11 cellular contexts compared by ENCODE assay signal in the genomic region with DNA sequence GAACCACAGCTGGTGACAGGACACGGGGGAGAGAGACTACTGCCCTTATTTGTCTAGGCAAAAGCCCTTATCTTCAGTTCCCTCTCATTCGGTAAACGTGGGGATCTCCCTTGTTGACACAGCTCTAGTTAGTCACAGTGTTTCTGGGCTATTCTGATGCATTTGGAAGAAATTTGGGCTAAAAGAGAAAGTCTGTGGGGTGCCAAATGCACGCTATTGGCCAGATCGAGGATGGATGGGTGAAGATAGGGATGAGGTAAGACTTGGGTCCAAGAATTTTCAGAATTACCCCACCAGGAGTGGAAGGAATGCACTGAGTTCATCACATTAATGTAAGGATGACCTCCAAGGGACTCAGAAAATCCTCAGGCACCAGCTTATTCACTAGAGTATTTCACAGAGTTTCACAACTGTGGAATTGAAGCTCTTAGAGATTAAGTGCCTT. TPM values are rescaled to one million over a fixed set of nuclear protein-coding genes. Genes with fewer than 3 reads are reported as not detected.
A peak's percentile ranks its signal among the peaks of the same experiment; 100 is the strongest.
DNase-seq lines count a peak whose midpoint lies in the region; ATAC-seq and TF ChIP-seq lines count a peak whose summit lies in the region.
"Had no signal": no experiment of that assay in that cellular context is flagged by ENCODE, and none has a peak within 500 bp of the region (broad histone marks: within the 10 kb centered on the region; RNA-seq: fewer than 3 reads in every experiment).

No MANE protein-coding gene starts in this region.

- H3K36me3 ChIP-seq in rectal smooth muscle tissue (ENCODE audit: control insufficient read depth, insufficient read depth, low read length) (peaks cover 14% of the 10 kb centered on the region), breast epithelium (no peaks in the 10 kb centered on the region)
- H3K36me3 ChIP-seq: gastrocnemius medialis had no signal

- intact Hi-C loops in breast epithelium (cut with DNase I; ENCODE audit: low total_unique reads) = no loop called here

- H3K27me3 ChIP-seq in rectal smooth muscle tissue (ENCODE audit: control insufficient read depth, insufficient read depth, low read length) = no peaks in the 10 kb centered on the region
- no peaks in the 10 kb centered on the region for H3K27me3 ChIP-seq in breast epithelium
- H3K27me3 ChIP-seq: gastrocnemius medialis had no signal

- no peaks in the 10 kb centered on the region for H3K9me3 Mint-ChIP-seq in natural killer cell treated with Interleukin-12 subunit alpha and Interleukin-12 subunit beta and Interleukin-15 and Interleukin-18, amount 100 ng/mL, for 72 hours
- H3K9me3 Mint-ChIP-seq: activated T-helper 2 cell treated with anti-CD3 and anti-CD28 coated beads, Interferon-gamma antibody, Interleukin-2, Interleukin-4, amounts not matched to agents 10 μg/mL and 5 μg/mL and 100 μg/mL, durations not matched to agents 14 hours and 24 hours and 36 hours had no signal

- ATAC-seq in GM18858 (IDR thresholded peaks at IDR 0.05; ENCODE audit: unreplicated experiment) (peak; percentile 82), HG02870 (IDR thresholded peaks at IDR 0.05; ENCODE audit: unreplicated experiment) (peak; percentile 95)
- no peak for ATAC-seq in natural killer cell treated with Interleukin-12 subunit alpha and Interleukin-12 subunit beta and Interleukin-15 and Interleukin-18, amount 100 ng/mL, for 72 hours
- ATAC-seq: gastrocnemius medialis had no signal

- no peak overlapping the region for H3K4me3 Mint-ChIP-seq in natural killer cell treated with Interleukin-12 subunit alpha and Interleukin-12 subunit beta and Interleukin-15 and Interleukin-18, amount 100 ng/mL, for 72 hours

- no peaks in the 10 kb centered on the region for H3K9me3 ChIP-seq in breast epithelium
- H3K9me3 ChIP-seq: gastrocnemius medialis had no signal

- no peaks in the 10 kb centered on the region for H3K4me1 Mint-ChIP-seq in natural killer cell treated with Interleukin-12 subunit alpha and Interleukin-12 subunit beta and Interleukin-15 and Interleukin-18, amount 100 ng/mL, for 72 hours (ENCODE audit: low read depth in 2 of 2)

- no peak overlapping the region for H3K9ac ChIP-seq in rectal smooth muscle tissue (ENCODE audit: low read length)

- no peak for TF ChIP-seq CTCF in choroid plexus epithelial cell (conservative IDR thresholded peaks at IDR 0.05; ENCODE audit: low read depth, low read length)
- no peak for TF ChIP-seq CTCF in breast epithelium (IDR thresholded peaks at IDR 0.05)

- no peak overlapping the region for H3K4me3 ChIP-seq in choroid plexus epithelial cell (ENCODE audit: low read depth, low read length)
- H3K4me3 ChIP-seq in rectal smooth muscle tissue (ENCODE audit: low read length) = no peak overlapping the region
- H3K4me3 ChIP-seq in breast epithelium = no peak overlapping the region
- H3K4me3 ChIP-seq: gastrocnemius medialis had no signal

- H3K27ac Mint-ChIP-seq in natural killer cell treated with Interleukin-12 subunit alpha and Interleukin-12 subunit beta and Interleukin-15 and Interleukin-18, amount 100 ng/mL, for 72 hours = no peak overlapping the region
- H3K27ac Mint-ChIP-seq: activated T-helper 2 cell treated with anti-CD3 and anti-CD28 coated beads, Interferon-gamma antibody, Interleukin-2, Interleukin-4, amounts not matched to agents 10 μg/mL and 5 μg/mL and 100 μg/mL, durations not matched to agents 14 hours and 24 hours and 36 hours had no signal

- DNase-seq in choroid plexus epithelial cell (ENCODE audit: low read depth) = peak; percentile 98
- no peak for DNase-seq in breast epithelium (ENCODE audit: low spot score in 2 of 2)
- no peak for DNase-seq in natural killer cell treated with Interleukin-12 subunit alpha and Interleukin-12 subunit beta and Interleukin-15 and Interleukin-18, amount 100 ng/mL, for 72 hours (ENCODE audit: low spot score)
- no peak for DNase-seq in NCI-H2171 (lab: John Stamatoyannopoulos, UW)
- DNase-seq in HUDEP-2 (lab: John Stamatoyannopoulos, UW; ENCODE audit: unreplicated experiment in 76 of 76) = no peak
- DNase-seq: gastrocnemius medialis, NCI-H187 treated with DMSO at 0.1 percent for 48 hours had no signal

- H3K27ac ChIP-seq in rectal smooth muscle tissue (ENCODE audit: low read depth, low read length) (peak overlapping the region; percentile 93), breast epithelium (no peak overlapping the region)
- H3K27ac ChIP-seq: gastrocnemius medialis had no signal

- H3K4me1 ChIP-seq in rectal smooth muscle tissue (ENCODE audit: control insufficient read depth, insufficient read depth, low read length) = peaks cover 67% of the 10 kb centered on the region
- peaks cover 0 to 13% of the 10 kb centered on the region in 2 donors for H3K4me1 ChIP-seq in breast epithelium
- H3K4me1 ChIP-seq: gastrocnemius medialis had no signal

- H3K27me3 Mint-ChIP-seq in natural killer cell treated with Interleukin-12 subunit alpha and Interleukin-12 subunit beta and Interleukin-15 and Interleukin-18, amount 100 ng/mL, for 72 hours = peaks cover 3 to 6% of the 10 kb centered on the region in 2 donors

- H3K36me3 Mint-ChIP-seq in natural killer cell treated with Interleukin-12 subunit alpha and Interleukin-12 subunit beta and Interleukin-15 and Interleukin-18, amount 100 ng/mL, for 72 hours = no peaks in the 10 kb centered on the region

- no peak for TF ChIP-seq POLR2A in breast epithelium (IDR thresholded peaks at IDR 0.05)

RNA-seq across cellular contexts. Expression of a gene that starts 49.2 kb away (rescaled TPM):
- 10 to 100 TPM; 18.4 to 32.0 (median 23.9) TPM for total RNA-seq in breast epithelium
- total RNA-seq in natural killer cell treated with Interleukin-12 subunit alpha and Interleukin-12 subunit beta and Interleukin-15 and Interleukin-18, amount 100 ng/mL, for 72 hours = 1 to 10 TPM; 1.5 to 2.6 TPM

Comparison
In these comparisons a context has a peak if more than half of its experiments do, and no peak if none do; other contexts are left out.
1. ATAC-seq: peak in GM18858 (single experiment) and HG02870 (single experiment); none in natural killer cell treated with Interleukin-12 subunit alpha and Interleukin-12 subunit beta and Interleukin-15 and Interleukin-18, amount 100 ng/mL, for 72 hours (0 of 2).
2. RNA of a gene that starts 49.2 kb away (total RNA-seq): 18.4 to 32.0 TPM in breast epithelium; 1.5 to 2.6 TPM in natural killer cell treated with Interleukin-12 subunit alpha and Interleukin-12 subunit beta and Interleukin-15 and Interleukin-18, amount 100 ng/mL, for 72 hours; every median in the first group is over 4 times any median in the second.